ENCODE assay signal across 15 cellular contexts in genomic region chr2:231617059-231617926, GRCh38. TPM values are rescaled to one million over a fixed set of nuclear protein-coding genes. Genes with fewer than 3 reads are reported as not detected.
A peak's percentile ranks its signal among the peaks of the same experiment; 100 is the strongest.
DNase-seq lines count a peak whose midpoint lies in the region; ATAC-seq and TF ChIP-seq lines count a peak whose summit lies in the region.
"Had no signal": no experiment of that assay in that cellular context is flagged by ENCODE, and none has a peak within 500 bp of the region (broad histone marks: within the 10 kb centered on the region; RNA-seq: fewer than 3 reads in every experiment).

No MANE protein-coding gene starts in this region.

- H3K9me3 ChIP-seq in HCT116 (ENCODE audit: control insufficient read depth in 1 of 2, insufficient read depth in 1 of 2, low read depth in 1 of 2, low read length in 2 of 2), result no peaks in the 10 kb centered on the region
- H3K9me3 ChIP-seq: adrenal gland, Peyer's patch, upper lobe of right lung had no signal

- H2AFZ ChIP-seq in HCT116 (ENCODE audit: low read depth, low read length, poor library complexity, severe bottlenecking), result peak overlapping the region; percentile 80

- peak overlapping the region; percentile 34; the same call in 1 of the 2 replicates for H3K9ac ChIP-seq in HCT116 (ENCODE audit: low read length)

- peak overlapping the region; percentile 51 for H3K4me2 ChIP-seq in HCT116 (ENCODE audit: low read length)

- no peaks in the 10 kb centered on the region for H3K9me2 ChIP-seq in HCT116 (ENCODE audit: insufficient read depth)

- H3K27me3 ChIP-seq in HCT116 (ENCODE audit: insufficient read depth, low read length), result no peaks in the 10 kb centered on the region
- H3K27me3 ChIP-seq: adrenal gland, Peyer's patch, upper lobe of right lung had no signal

- peaks cover 71% of the 10 kb centered on the region for H3K4me1 Mint-ChIP-seq in WTC11
- peaks cover 19% of the 10 kb centered on the region for H3K4me1 Mint-ChIP-seq in memory B cell
- H3K4me1 Mint-ChIP-seq in activated CD8-positive, alpha-beta T cell treated with anti-CD3 and anti-CD28 coated beads for 36 hours (ENCODE audit: low read depth), result peaks cover 37% of the 10 kb centered on the region
- H3K4me1 Mint-ChIP-seq in activated T-cell treated with anti-CD3 and anti-CD28 coated beads, Interleukin-2, amount 50 U/mL, for 72 hours (ENCODE audit: low read depth), result peaks cover 55% of the 10 kb centered on the region

- CTCF ChIA-PET in HCT116 (lab: Charles Lee), result interaction anchor here (0.8 to 1.7 kb wide), 6 partner anchors 16 to 97 kb away, joined by 3 to 9 read pairs (median 4); no protein-coding TSS in a partner anchor
- CTCF ChIA-PET in WTC11 (lab: Charles Lee), result interaction anchor here (1.0 to 10.7 kb wide), 5 partner anchors 16 to 98 kb away, joined by 3 to 236 read pairs (median 4); no protein-coding TSS in a partner anchor
- CTCF ChIA-PET in activated CD8-positive, alpha-beta T cell treated with anti-CD3 and anti-CD28 coated beads for 36 hours (lab: Charles Lee), result interaction anchor here (1.1 to 1.8 kb wide), 5 partner anchors 11 to 97 kb away, joined by 3 to 8 read pairs (median 4); no protein-coding TSS in a partner anchor

- peaks cover 76 to 87% of the 10 kb centered on the region in 2 experiments for H3K4me1 ChIP-seq in HCT116 (ENCODE audit: control insufficient read depth in 1 of 2, insufficient read depth in 2 of 2, low read length in 2 of 2)

- RAD21 ChIA-PET in HCT116 (lab: Charles Lee; ENCODE audit: low non-redundant PET in 1 of 2, low total read pairs in 2 of 2, uncharacterized antibody in 2 of 2, unreplicated experiment in 2 of 2), result no interaction called here

- no peak for ATAC-seq in HCT116
- no peak for ATAC-seq in WTC11
- ATAC-seq in memory B cell (ENCODE audit: low read depth), result no peak
- ATAC-seq in activated CD8-positive, alpha-beta T cell treated with anti-CD3 and anti-CD28 coated beads for 36 hours, result no peak
- ATAC-seq in activated T-cell treated with anti-CD3 and anti-CD28 coated beads, Interleukin-2, amount 50 U/mL, for 72 hours (replicated peaks in 1 of 2), result no peak
- ATAC-seq: upper lobe of right lung had no signal

- TF ChIP-seq POLR2A in HCT116 (IDR thresholded peaks at IDR 0.05; ENCODE audit: borderline replicate concordance, extremely low read depth, insufficient read depth, insufficient read length), result no peak

- H3K4me3 ChIP-seq in HCT116 (replicated peaks in 1 of 2; ENCODE audit: low read depth in 1 of 2, low read length in 2 of 2), result no peak overlapping the region
- H3K4me3 ChIP-seq: adrenal gland, Peyer's patch, upper lobe of right lung had no signal

- no peaks in the 10 kb centered on the region for H3K79me2 ChIP-seq in HCT116 (ENCODE audit: insufficient read depth, low read length)

- H3K27ac Mint-ChIP-seq in WTC11 (peak overlapping the region; percentile 62; the same call in 1 of the 2 replicates), memory B cell (peak overlapping the region; percentile 80)
- no peak overlapping the region for H3K27ac Mint-ChIP-seq in activated CD8-positive, alpha-beta T cell treated with anti-CD3 and anti-CD28 coated beads for 36 hours
- H3K27ac Mint-ChIP-seq in activated T-cell treated with anti-CD3 and anti-CD28 coated beads, Interleukin-2, amount 50 U/mL, for 72 hours, result no peak overlapping the region

- POLR2A ChIA-PET in HCT116 (lab: Charles Lee) (interaction anchor here (0.6 to 2.3 kb wide), 3 partner anchors 24 to 91 kb away, joined by 3 to 16 read pairs (median 7); partner anchors contain the start of gene PTMA), WTC11 (lab: Charles Lee) (interaction anchor here (0.8 to 2.0 kb wide), 2 partner anchors 56 to 91 kb away, joined by 3 to 15 read pairs; partner anchors contain the start of gene PTMA)
- POLR2A ChIA-PET in activated CD8-positive, alpha-beta T cell treated with anti-CD3 and anti-CD28 coated beads for 36 hours (lab: Charles Lee), result interaction anchor here (0.8 to 9.1 kb wide), 4 partner anchors 9 to 57 kb away, joined by 3 to 116 read pairs (median 3); no protein-coding TSS in a partner anchor

- H3K36me3 ChIP-seq in HCT116 (ENCODE audit: control insufficient read depth in 1 of 2, insufficient read depth in 2 of 2, low read length in 2 of 2), result no peaks in the 10 kb centered on the region
- H3K36me3 ChIP-seq: adrenal gland, Peyer's patch, upper lobe of right lung had no signal

- H3K27ac ChIP-seq in HCT116 (ENCODE audit: low read depth, low read length), result peak overlapping the region; percentile 11; the same call in 1 of the 2 replicates
- H3K27ac ChIP-seq: upper lobe of right lung had no signal

- no peak for TF ChIP-seq CTCF in HCT116 (IDR thresholded peaks at IDR 0.05 in 2 of 3, conservative IDR thresholded peaks at IDR 0.05 in 1 of 3; ENCODE audit: borderline replicate concordance in 1 of 3, insufficient read depth in 1 of 3, low read depth in 2 of 3, low read length in 2 of 3)
- TF ChIP-seq CTCF in WTC11 (IDR thresholded peaks at IDR 0.05), result no peak
- no peak for TF ChIP-seq CTCF in activated CD8-positive, alpha-beta T cell treated with anti-CD3 and anti-CD28 coated beads for 36 hours (IDR thresholded peaks at IDR 0.05)

- intact Hi-C loops in HCT116 (cut with micrococcal nuclease), result no loop called here
- intact Hi-C loops in activated CD8-positive, alpha-beta T cell treated with anti-CD3 and anti-CD28 coated beads for 36 hours (cut with micrococcal nuclease), result no loop called here

- H3K36me3 Mint-ChIP-seq in WTC11, result no peaks in the 10 kb centered on the region
- H3K36me3 Mint-ChIP-seq in memory B cell, result no peaks in the 10 kb centered on the region
- no peaks in the 10 kb centered on the region for H3K36me3 Mint-ChIP-seq in activated CD8-positive, alpha-beta T cell treated with anti-CD3 and anti-CD28 coated beads for 36 hours (ENCODE audit: low read depth)
- no peaks in the 10 kb centered on the region for H3K36me3 Mint-ChIP-seq in activated T-cell treated with anti-CD3 and anti-CD28 coated beads, Interleukin-2, amount 50 U/mL, for 72 hours (ENCODE audit: insufficient read depth in 2 of 2)

- H4K20me1 ChIP-seq in HCT116 (ENCODE audit: insufficient read depth), result no peaks in the 10 kb centered on the region

- H3K27me3 Mint-ChIP-seq in WTC11 (ENCODE audit: low read depth) (no peaks in the 10 kb centered on the region), memory B cell (no peaks in the 10 kb centered on the region)
- H3K27me3 Mint-ChIP-seq in activated CD8-positive, alpha-beta T cell treated with anti-CD3 and anti-CD28 coated beads for 36 hours, result no peaks in the 10 kb centered on the region
- no peaks in the 10 kb centered on the region for H3K27me3 Mint-ChIP-seq in activated T-cell treated with anti-CD3 and anti-CD28 coated beads, Interleukin-2, amount 50 U/mL, for 72 hours (ENCODE audit: low read depth)

- BruUV-seq in HCT116 (replicated peaks; lab: Mats Ljungman, UMichigan), result no TSS peak

- no peak for TF ChIP-seq RAD21 in HCT116 (IDR thresholded peaks at IDR 0.05; ENCODE audit: low read depth)

- H3K9me3 Mint-ChIP-seq in WTC11 (no peaks in the 10 kb centered on the region), memory B cell (no peaks in the 10 kb centered on the region)
- no peaks in the 10 kb centered on the region for H3K9me3 Mint-ChIP-seq in activated CD8-positive, alpha-beta T cell treated with anti-CD3 and anti-CD28 coated beads for 36 hours
- H3K9me3 Mint-ChIP-seq in activated T-cell treated with anti-CD3 and anti-CD28 coated beads, Interleukin-2, amount 50 U/mL, for 72 hours, result no peaks in the 10 kb centered on the region

- DNase-seq in A172 (ENCODE audit: low spot score), result peak; percentile 41
- DNase-seq in HCT116 (ENCODE audit: low read depth, low spot score), result no peak
- DNase-seq in WTC11 (ENCODE audit: low spot score), result no peak
- no peak for DNase-seq in memory B cell (ENCODE audit: low spot score in 2 of 2)
- DNase-seq in SHP77 (lab: John Stamatoyannopoulos, UW), result no peak
- no peak for DNase-seq in activated CD8-positive, alpha-beta T cell treated with anti-CD3 and anti-CD28 coated beads for 36 hours
- DNase-seq in NCI-H345 treated with DMSO at 0.1 percent for 48 hours (lab: John Stamatoyannopoulos, UW; ENCODE audit: unreplicated experiment), result no peak
- no peak for DNase-seq in activated T-cell treated with anti-CD3 and anti-CD28 coated beads, Interleukin-2, amount 50 U/mL, for 72 hours
- DNase-seq: erythroblast, NCI-H2029 treated with DMSO at 0.1 percent for 48 hours, Peyer's patch, upper lobe of right lung had no signal

- no peak overlapping the region for H3K4me3 Mint-ChIP-seq in WTC11
- H3K4me3 Mint-ChIP-seq in memory B cell, result no peak overlapping the region
- no peak overlapping the region for H3K4me3 Mint-ChIP-seq in activated CD8-positive, alpha-beta T cell treated with anti-CD3 and anti-CD28 coated beads for 36 hours
- peak overlapping the region in 1 of 2 donors; percentile 27 for H3K4me3 Mint-ChIP-seq in activated T-cell treated with anti-CD3 and anti-CD28 coated beads, Interleukin-2, amount 50 U/mL, for 72 hours

TF ChIP-seq in HCT116, 20 proteins besides CTCF, POLR2A, EP300 and RAD21:
- peak; percentile 42 for TF ChIP-seq TCF7L2 (IDR thresholded peaks at IDR 0.05; ENCODE audit: borderline replicate concordance, extremely low read depth, insufficient read depth, insufficient read length)
- no peak for TF ChIP-seq SIN3A (IDR thresholded peaks at IDR 0.05; ENCODE audit: low read depth)

RNA-seq across cellular contexts. Expression of gene TEX44, which starts 24.6 kb away (rescaled TPM):
- total RNA-seq in A172 (2014; rRNA removed; shearing (Covaris generic)), result not detected in 2 replicates
- total RNA-seq in HCT116 (2021; ENCODE audit: unreplicated experiment), result not detected
- not detected in 2 replicates for polyA plus RNA-seq in HCT116 (2012)
- not detected in 3 replicates for total RNA-seq in WTC11 (2021)
- total RNA-seq in activated CD8-positive, alpha-beta T cell treated with anti-CD3 and anti-CD28 coated beads for 36 hours, result not detected
- not detected for total RNA-seq in activated T-cell treated with anti-CD3 and anti-CD28 coated beads, Interleukin-2, amount 50 U/mL, for 72 hours
- total RNA-seq: adrenal gland, osteoblast, Peyer's patch, upper lobe of right lung had no signal
- polyA plus RNA-seq: adrenal gland, BJ had no signal

Comparison
In these comparisons a context has a peak if more than half of its experiments do, and no peak if none do; other contexts are left out.
1. H3K27ac Mint-ChIP-seq: peak in WTC11 (single experiment) and memory B cell (single experiment); none in activated CD8-positive, alpha-beta T cell treated with anti-CD3 and anti-CD28 coated beads for 36 hours (single experiment) and activated T-cell treated with anti-CD3 and anti-CD28 coated beads, Interleukin-2, amount 50 U/mL, for 72 hours (single experiment).